In the genomic region with DNA sequence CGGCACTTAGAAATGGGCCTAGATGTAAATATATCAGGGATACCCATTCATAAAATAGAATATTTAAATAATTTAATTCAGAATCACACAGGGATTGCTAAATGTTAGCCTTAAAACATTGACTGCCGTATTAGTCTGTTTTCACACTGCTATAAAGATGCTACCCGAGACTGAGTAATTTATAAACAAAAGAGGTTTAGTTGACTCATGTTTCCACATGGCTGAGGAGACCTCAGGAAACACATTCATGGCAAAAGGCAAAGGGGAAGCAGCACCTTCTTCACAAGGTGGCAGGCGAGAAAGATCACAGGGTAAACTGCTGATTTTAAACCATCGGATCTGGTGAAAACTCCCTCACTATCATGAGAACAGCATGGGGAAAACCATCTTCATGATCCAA, we compare ENCODE assay signal across 25 cellular contexts.
A peak's percentile ranks its signal among the peaks of the same experiment; 100 is the strongest.
DNase-seq lines count a peak whose midpoint lies in the region; ATAC-seq and TF ChIP-seq lines count a peak whose summit lies in the region.
"Had no signal": no experiment of that assay in that cellular context is flagged by ENCODE, and none has a peak within 500 bp of the region (broad histone marks: within the 10 kb centered on the region; RNA-seq: fewer than 3 reads in every experiment).

No MANE protein-coding gene starts in this region.

- POLR2A ChIA-PET in WTC11 (lab: Charles Lee) = no interaction called here

- DNase-seq in DMS53 (lab: John Stamatoyannopoulos, UW) (peak; percentile 28), HCEC 1CT (peak; percentile 57), WTC11 (ENCODE audit: low spot score) (no peak), kidney tubule cell (ENCODE audit: low spot score) (peak; percentile 64), substantia nigra (lab: John Stamatoyannopoulos, UW) (no peak), AG08396 (ENCODE audit: low spot score) (no peak), retina (no peak)
- DNase-seq: activated CD4-positive, alpha-beta memory T cell treated with anti-CD3 and anti-CD28 coated beads, Interleukin-2, amount 10 ng/mL, durations not matched to agents 7 days and 5 days; activated CD8-positive, alpha-beta memory T cell treated with anti-CD3 and anti-CD28 coated beads, Interleukin-2, amount 50 U/mL, for 48 hours; anterior cingulate cortex; cortex of kidney; hippocampal formation; left ventricle myocardium superior; midbrain; naive thymus-derived CD4-positive, alpha-beta T cell; NCI-H187 treated with DMSO at 0.1 percent for 48 hours; NCI-H526 treated with DMSO at 0.1 percent for 48 hours; small intestine; T-helper 1 cell had no signal

- H3K4me1 Mint-ChIP-seq in WTC11 = peaks cover 5% of the 10 kb centered on the region
- H3K4me1 Mint-ChIP-seq: activated CD4-positive, alpha-beta memory T cell treated with anti-CD3 and anti-CD28 coated beads, Interleukin-2, amount 10 ng/mL, durations not matched to agents 7 days and 5 days; activated naive CD4-positive, alpha-beta T cell treated with anti-CD3 and anti-CD28 coated beads, Interleukin-2, amount 50 U/mL, for 24 hours; naive thymus-derived CD4-positive, alpha-beta T cell had no signal

- H3K27ac Mint-ChIP-seq in WTC11 = no peak overlapping the region
- H3K27ac Mint-ChIP-seq: activated CD4-positive, alpha-beta memory T cell treated with anti-CD3 and anti-CD28 coated beads, Interleukin-2, amount 10 ng/mL, durations not matched to agents 7 days and 5 days; activated naive CD4-positive, alpha-beta T cell treated with anti-CD3 and anti-CD28 coated beads, Interleukin-2, amount 50 U/mL, for 24 hours; naive thymus-derived CD4-positive, alpha-beta T cell; stimulated activated naive CD8-positive, alpha-beta T cell treated with anti-CD3 and anti-CD28 coated beads, Interleukin-15, Interleukin-2, amounts not matched to agents 100 ng/mL and 50 ng/mL, for 24 hours had no signal

- ATAC-seq in WTC11 (peak; percentile 34; the same call in 1 of the 2 replicates), GM19455 (IDR thresholded peaks at IDR 0.05; ENCODE audit: unreplicated experiment) (no peak)
- ATAC-seq: activated CD4-positive, CD25-positive, alpha-beta regulatory T cell treated with anti-CD3 and anti-CD28 coated beads, Interleukin-2, amount 50 U/mL, for 24 hours; esophagus mucosa; left ventricle myocardium superior; naive thymus-derived CD4-positive, alpha-beta T cell had no signal

- CTCF ChIA-PET in WTC11 (lab: Charles Lee) = no interaction called here

- no peaks in the 10 kb centered on the region for H3K36me3 Mint-ChIP-seq in WTC11
- H3K36me3 Mint-ChIP-seq: activated naive CD4-positive, alpha-beta T cell treated with anti-CD3 and anti-CD28 coated beads, Interleukin-2, amount 50 U/mL, for 24 hours; naive thymus-derived CD4-positive, alpha-beta T cell had no signal

- no peak overlapping the region for H3K27ac ChIP-seq in substantia nigra (ENCODE audit: low read depth, low read length, poor library complexity, severe bottlenecking)
- H3K27ac ChIP-seq: cardiac muscle cell had no signal

- H3K4me3 Mint-ChIP-seq in WTC11 = no peak overlapping the region
- H3K4me3 Mint-ChIP-seq: activated CD4-positive, alpha-beta memory T cell treated with anti-CD3 and anti-CD28 coated beads, Interleukin-2, amount 10 ng/mL, durations not matched to agents 7 days and 5 days; activated naive CD4-positive, alpha-beta T cell treated with anti-CD3 and anti-CD28 coated beads, Interleukin-2, amount 50 U/mL, for 24 hours; naive thymus-derived CD4-positive, alpha-beta T cell; stimulated activated naive CD8-positive, alpha-beta T cell treated with anti-CD3 and anti-CD28 coated beads, Interleukin-15, Interleukin-2, amounts not matched to agents 100 ng/mL and 50 ng/mL, for 24 hours had no signal

- peaks cover 4% of the 10 kb centered on the region; the same call in 1 of the 2 replicates for H3K27me3 Mint-ChIP-seq in WTC11 (ENCODE audit: low read depth)
- H3K27me3 Mint-ChIP-seq: activated CD4-positive, alpha-beta memory T cell treated with anti-CD3 and anti-CD28 coated beads, Interleukin-2, amount 10 ng/mL, durations not matched to agents 7 days and 5 days; activated naive CD4-positive, alpha-beta T cell treated with anti-CD3 and anti-CD28 coated beads, Interleukin-2, amount 50 U/mL, for 24 hours; naive thymus-derived CD4-positive, alpha-beta T cell; stimulated activated naive CD8-positive, alpha-beta T cell treated with anti-CD3 and anti-CD28 coated beads, Interleukin-15, Interleukin-2, amounts not matched to agents 100 ng/mL and 50 ng/mL, for 24 hours had no signal

- TF ChIP-seq CTCF in WTC11 (IDR thresholded peaks at IDR 0.05) = no peak

- H3K9me3 Mint-ChIP-seq in WTC11 = peaks cover 16% of the 10 kb centered on the region
- H3K9me3 Mint-ChIP-seq: activated naive CD4-positive, alpha-beta T cell treated with anti-CD3 and anti-CD28 coated beads, Interleukin-2, amount 50 U/mL, for 24 hours had no signal

TF ChIP-seq in WTC11, 78 proteins besides CTCF, POLR2A, EP300 and RAD21:
- TF ChIP-seq, protein P1, sequence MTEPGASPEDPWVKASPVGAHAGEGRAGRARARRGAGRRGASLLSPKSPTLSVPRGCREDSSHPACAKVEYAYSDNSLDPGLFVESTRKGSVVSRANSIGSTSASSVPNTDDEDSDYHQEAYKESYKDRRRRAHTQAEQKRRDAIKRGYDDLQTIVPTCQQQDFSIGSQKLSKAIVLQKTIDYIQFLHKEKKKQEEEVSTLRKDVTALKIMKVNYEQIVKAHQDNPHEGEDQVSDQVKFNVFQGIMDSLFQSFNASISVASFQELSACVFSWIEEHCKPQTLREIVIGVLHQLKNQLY (CRISPR knock-in tag; IDR thresholded peaks at IDR 0.05) = no peak
- no peak for TF ChIP-seq ZNF219 (CRISPR knock-in tag; IDR thresholded peaks at IDR 0.05; ENCODE audit: borderline replicate concordance)
- TF ChIP-seq ZNF317 (CRISPR knock-in tag; IDR thresholded peaks at IDR 0.05; ENCODE audit: borderline replicate concordance, low read depth) = no peak

Comparison
In these comparisons a context has a peak if more than half of its experiments do, and no peak if none do; other contexts are left out.
1. DNase-seq: peak in DMS53 (single experiment), HCEC 1CT (single experiment) and kidney tubule cell (single experiment); none in WTC11 (single experiment), substantia nigra (0 of 49), AG08396 (single experiment) and retina (single experiment).